1 cellular context compared by ENCODE assay signal in genomic region chr10:24008164-24009066, GRCh38.
TF ChIP-seq lines count a peak whose summit lies in the region.

No MANE protein-coding gene starts in this region.

TF ChIP-seq in H1, 55 proteins besides CTCF, POLR2A, EP300 and RAD21 (continued from another document):
- TF ChIP-seq MAX (IDR thresholded peaks at IDR 0.05) = no peak
- TF ChIP-seq SIN3A (conservative IDR thresholded peaks at IDR 0.05 in 1 of 2, IDR thresholded peaks at IDR 0.05 in 1 of 2; ENCODE audit: low read depth in 1 of 2, low read length in 2 of 2) = no peak
- TF ChIP-seq CHD1 (IDR thresholded peaks at IDR 0.05; ENCODE audit: low read depth, low read length) = no peak
- TF ChIP-seq TAF1 (IDR thresholded peaks at IDR 0.05; ENCODE audit: low read depth, low read length) = no peak
- TF ChIP-seq CTBP2 (IDR thresholded peaks at IDR 0.05; ENCODE audit: borderline replicate concordance, insufficient read depth, insufficient read length, low read length) = no peak
- no peak for TF ChIP-seq SIRT6 (IDR thresholded peaks at IDR 0.05; ENCODE audit: low read length)
- TF ChIP-seq SP4 (IDR thresholded peaks at IDR 0.05; ENCODE audit: low read length) = no peak
- TF ChIP-seq NANOG (IDR thresholded peaks at IDR 0.05; ENCODE audit: insufficient read depth, low read depth, low read length, poor library complexity, severe bottlenecking) = no peak
- TF ChIP-seq RFX5 (IDR thresholded peaks at IDR 0.05; ENCODE audit: borderline replicate concordance, low read depth, low read length) = no peak
- TF ChIP-seq JUN (IDR thresholded peaks at IDR 0.05; ENCODE audit: low read depth, low read length) = no peak
- TF ChIP-seq ATF3 (IDR thresholded peaks at IDR 0.05; ENCODE audit: insufficient read depth, low read depth, low read length) = no peak
- no peak for TF ChIP-seq KDM1A (IDR thresholded peaks at IDR 0.05; ENCODE audit: borderline replicate concordance, low read length)
- TF ChIP-seq ZNF274 (IDR thresholded peaks at IDR 0.05; ENCODE audit: borderline replicate concordance, extremely low read depth, low read length) = no peak
- TF ChIP-seq POU5F1 (IDR thresholded peaks at IDR 0.05; ENCODE audit: low read depth, low read length) = no peak
